26 cellular contexts compared by ENCODE assay signal in genomic region chr2:127625146-127625943, GRCh38. TPM values are rescaled to one million over a fixed set of nuclear protein-coding genes. Genes with fewer than 3 reads are reported as not detected.
DNase-seq lines count a peak whose midpoint lies in the region; ATAC-seq and TF ChIP-seq lines count a peak whose summit lies in the region.
"Had no signal": no experiment of that assay in that cellular context is flagged by ENCODE, and none has a peak within 500 bp of the region (broad histone marks: within the 10 kb centered on the region; RNA-seq: fewer than 3 reads in every experiment).

No MANE protein-coding gene starts in this region.

- no peaks in the 10 kb centered on the region for H3K9me3 ChIP-seq in BLaER1
- H3K9me3 ChIP-seq in endodermal cell (ENCODE audit: control insufficient read depth, low read length), result no peaks in the 10 kb centered on the region
- H3K9me3 ChIP-seq in SK-N-SH, result no peaks in the 10 kb centered on the region
- H3K9me3 ChIP-seq: adrenal gland, esophagus squamous epithelium, mucosa of descending colon, uterus had no signal

- 88 to 94% methylated on average over 5 to 14 of the region's 16 CpGs for WGBS in endodermal cell (ENCODE audit: insufficient coverage in 1 of 2, insufficient read length in 1 of 2), 2 experiments
- WGBS in SK-N-SH (ENCODE audit: low lambda C conversion rate), result 93% methylated on average over 8 of the region's 16 CpGs

- no peaks in the 10 kb centered on the region for H3K9me2 ChIP-seq in SK-N-SH

- no peaks in the 10 kb centered on the region for H3K27me3 Mint-ChIP-seq in endodermal cell (ENCODE audit: insufficient read depth)
- H3K27me3 Mint-ChIP-seq: CD4-positive, alpha-beta T cell had no signal

- ATAC-seq in sciatic nerve, result no peak
- ATAC-seq: mucosa of descending colon had no signal

- no peak overlapping the region for H3K27ac Mint-ChIP-seq in endodermal cell
- H3K27ac Mint-ChIP-seq: CD4-positive, alpha-beta T cell; HFFc6; immature natural killer cell; nephron had no signal

- peak overlapping the region; percentile 66 for H3K27ac ChIP-seq in BLaER1
- no peak overlapping the region for H3K27ac ChIP-seq in endodermal cell (ENCODE audit: low read depth, low read length)
- H3K27ac ChIP-seq in SK-N-SH (ENCODE audit: low read depth in 2 of 2, low read length in 1 of 2), result no peak overlapping the region
- H3K27ac ChIP-seq: adrenal gland, esophagus squamous epithelium, hepatocyte, parathyroid adenoma, uterus, WERI-Rb-1 had no signal

- H3K4me3 Mint-ChIP-seq in endodermal cell, result no peak overlapping the region
- H3K4me3 Mint-ChIP-seq: CD4-positive, alpha-beta T cell; HFFc6; immature natural killer cell; nephron had no signal

- no peaks in the 10 kb centered on the region for H3F3A ChIP-seq in SK-N-SH (replicated peaks; ENCODE audit: insufficient read depth)

- TF ChIP-seq EP300 in SK-N-SH (IDR thresholded peaks at IDR 0.05; ENCODE audit: borderline replicate concordance in 1 of 2, low read depth in 1 of 2, low read length in 1 of 2), result no peak

- TF ChIP-seq CTCF in endodermal cell (conservative IDR thresholded peaks at IDR 0.05), result no peak
- TF ChIP-seq CTCF in SK-N-SH (IDR thresholded peaks at IDR 0.05), result no peak

- DNase-seq in EH (ENCODE audit: low read depth) (peak; percentile 7), endodermal cell (peak; percentile 47), sciatic nerve (ENCODE audit: low spot score) (peak; percentile 55), NCI-H524 treated with DMSO at 0.1 percent for 48 hours (lab: John Stamatoyannopoulos, UW) (no peak), SK-N-SH (no peak), AG08396 (ENCODE audit: low spot score) (no peak)
- DNase-seq: activated CD4-positive, alpha-beta T cell treated with anti-CD3 and anti-CD28 coated beads, Interleukin-2, amount 50 U/mL, for 4 hours; cortex of kidney; esophagus squamous epithelium; HFFc6; immature natural killer cell; MM.1S; NCI-H1436; T-helper 9 cell; uterus; WERI-Rb-1 had no signal

- H2AFZ ChIP-seq in SK-N-SH (ENCODE audit: low read depth), result no peak overlapping the region
- H2AFZ ChIP-seq: hepatocyte, parathyroid adenoma had no signal

- no peaks in the 10 kb centered on the region for H3K36me3 ChIP-seq in BLaER1
- no peaks in the 10 kb centered on the region for H3K36me3 ChIP-seq in endodermal cell (ENCODE audit: control insufficient read depth, insufficient read depth, low read length)
- H3K36me3 ChIP-seq in SK-N-SH (replicated peaks in 1 of 2; ENCODE audit: control insufficient read depth in 1 of 2, insufficient read depth in 2 of 2, low read length in 1 of 2), result no peaks in the 10 kb centered on the region
- H3K36me3 ChIP-seq: adrenal gland, esophagus squamous epithelium, uterus, WERI-Rb-1 had no signal

- H4K20me1 ChIP-seq in BLaER1 (no peaks in the 10 kb centered on the region), SK-N-SH (ENCODE audit: insufficient read depth) (no peaks in the 10 kb centered on the region)

- H3K4me3 ChIP-seq in BLaER1 (peak overlapping the region; percentile 53), endodermal cell (ENCODE audit: low read length) (no peak overlapping the region), SK-N-SH (ENCODE audit: low read depth in 2 of 2, low read length in 1 of 2) (no peak overlapping the region)
- H3K4me3 ChIP-seq: adrenal gland, esophagus squamous epithelium, hepatocyte, mucosa of descending colon, uterus had no signal

- POLR2A ChIA-PET in SK-N-SH (lab: Yijun Ruan, JAX), result no interaction called here

- no peaks in the 10 kb centered on the region for H3K9me3 Mint-ChIP-seq in endodermal cell
- H3K9me3 Mint-ChIP-seq: CD4-positive, alpha-beta T cell; HFFc6; immature natural killer cell; nephron had no signal

- H3K4me2 ChIP-seq in BLaER1, result peak overlapping the region; percentile 99
- H3K4me2 ChIP-seq in SK-N-SH, result no peak overlapping the region
- H3K4me2 ChIP-seq: hepatocyte had no signal

- no peaks in the 10 kb centered on the region for H3K36me3 Mint-ChIP-seq in endodermal cell (ENCODE audit: low read depth)
- H3K36me3 Mint-ChIP-seq: immature natural killer cell had no signal

- no peak for TF ChIP-seq RAD21 in SK-N-SH (IDR thresholded peaks at IDR 0.05; ENCODE audit: low read length)

- intact Hi-C loops in sciatic nerve (cut with DNase I), result no loop called here

- peak overlapping the region; percentile 49 for H3K9ac ChIP-seq in BLaER1
- no peak overlapping the region for H3K9ac ChIP-seq in endodermal cell (ENCODE audit: extremely low read depth, low read length, poor library complexity, severe bottlenecking)
- no peak overlapping the region for H3K9ac ChIP-seq in SK-N-SH
- H3K9ac ChIP-seq: parathyroid adenoma had no signal

- H3K4me1 Mint-ChIP-seq in endodermal cell, result peaks cover 5% of the 10 kb centered on the region
- H3K4me1 Mint-ChIP-seq: immature natural killer cell, nephron had no signal

- H3K4me1 ChIP-seq in BLaER1 (peaks cover 99% of the 10 kb centered on the region), endodermal cell (ENCODE audit: control insufficient read depth, insufficient read depth, low read length) (no peaks in the 10 kb centered on the region), SK-N-SH (ENCODE audit: control insufficient read depth in 1 of 2, insufficient read depth in 2 of 2, low read depth in 1 of 2, low read length in 1 of 2) (peaks cover 0 to 3% of the 10 kb centered on the region in 2 experiments; a peak in 1 of 4 replicates)
- H3K4me1 ChIP-seq: adrenal gland, parathyroid adenoma, uterus had no signal

- H3K79me2 ChIP-seq in SK-N-SH (ENCODE audit: insufficient read depth), result no peaks in the 10 kb centered on the region
- H3K79me2 ChIP-seq: hepatocyte, parathyroid adenoma had no signal

- H3K27me3 ChIP-seq in BLaER1, result no peaks in the 10 kb centered on the region
- H3K27me3 ChIP-seq in endodermal cell (ENCODE audit: control insufficient read depth, insufficient read depth, low read length, poor library complexity, severe bottlenecking), result no peaks in the 10 kb centered on the region
- H3K27me3 ChIP-seq in SK-N-SH (ENCODE audit: insufficient read depth), result no peaks in the 10 kb centered on the region
- H3K27me3 ChIP-seq: adrenal gland, hepatocyte, uterus had no signal

- CTCF ChIA-PET in SK-N-SH (lab: Yijun Ruan, JAX), result interaction anchor here (0.7 to 2.7 kb wide), 6 partner anchors 14 to 210 kb away, joined by 3 to 12 read pairs (median 4); no protein-coding TSS in a partner anchor

TF ChIP-seq in SK-N-SH, 30 proteins besides CTCF, POLR2A, EP300 and RAD21:
- TF ChIP-seq TCF12 (IDR thresholded peaks at IDR 0.05) (no peak), CHD2 (IDR thresholded peaks at IDR 0.05; ENCODE audit: low read length, partially characterized antibody) (no peak), NRF1 (IDR thresholded peaks at IDR 0.05; ENCODE audit: low read depth, low read length) (no peak), FOXJ3 (CRISPR knock-in tag; IDR thresholded peaks at IDR 0.05) (no peak), USF2 (IDR thresholded peaks at IDR 0.05; ENCODE audit: borderline replicate concordance, low read depth, low read length) (no peak), RCOR1 (IDR thresholded peaks at IDR 0.05; ENCODE audit: low read length) (no peak), GATA2 (CRISPR knock-in tag; IDR thresholded peaks at IDR 0.05) (no peak)

RNA-seq across cellular contexts. Expression of gene GPR17, which starts 20.6 kb away (rescaled TPM):
- total RNA-seq in endodermal cell, result under 1 TPM in 1 of 2 donors, not detected in 1; 0.24 TPM
- 5.0 TPM for polyA plus RNA-seq in endodermal cell (2013, experiment 1 of 2)
- 4.8 TPM for polyA plus RNA-seq in endodermal cell (2013, experiment 2 of 2)
- total RNA-seq in sciatic nerve, result 4.6 TPM
- polyA plus RNA-seq in SK-N-SH (2012; rRNA removed), result 0.03 TPM in 1 of 2 replicates, not detected in the other
- polyA plus RNA-seq in SK-N-SH (2012; cell fraction: cytosol; rRNA removed), result not detected in 2 replicates
- polyA plus RNA-seq in SK-N-SH (2012; cell fraction: nucleus; rRNA removed), result not detected in 2 replicates
- total RNA-seq: bronchial epithelial cell; CD4-positive, alpha-beta T cell; esophagus squamous epithelium; G401; hepatocyte; HFFc6; subcutaneous adipose tissue had no signal
- polyA plus RNA-seq: immature natural killer cell had no signal

RNA-seq across cellular contexts. Expression of gene LIMS2, which starts 50.0 kb away (rescaled TPM):
- 1 to 10 TPM; 3.9 to 9.8 TPM for total RNA-seq in endodermal cell
- 4.8 TPM for polyA plus RNA-seq in endodermal cell (2013, experiment 1 of 2)
- 4.8 TPM for polyA plus RNA-seq in endodermal cell (2013, experiment 2 of 2)
- total RNA-seq in sciatic nerve, result 194 TPM
- polyA plus RNA-seq in SK-N-SH (2012; rRNA removed), result 2.2 and 2.7 TPM in 2 replicates
- polyA plus RNA-seq in SK-N-SH (2012; cell fraction: cytosol; rRNA removed), result 1.3 and 1.8 TPM in 2 replicates
- polyA plus RNA-seq in SK-N-SH (2012; cell fraction: nucleus; rRNA removed), result 13.9 and 22.5 TPM in 2 replicates

Comparison
In these comparisons a context has a peak if more than half of its experiments do, and no peak if none do; other contexts are left out.
1. DNase-seq: peak in EH (single experiment), endodermal cell (single experiment) and sciatic nerve (single experiment); none in NCI-H524 treated with DMSO at 0.1 percent for 48 hours (single experiment), SK-N-SH (single experiment) and AG08396 (single experiment).
2. RNA of gene LIMS2, which starts 50.0 kb away (total RNA-seq): 194 TPM in sciatic nerve (single experiment); 3.9 to 9.8 TPM in endodermal cell; every median in the first group is over 10 times any median in the second.